ENCODE assay signal across 23 cellular contexts in genomic region chr7:155710035-155710434, GRCh38.
DNase-seq lines count a peak whose midpoint lies in the region; ATAC-seq and TF ChIP-seq lines count a peak whose summit lies in the region.
"Had no signal": no experiment of that assay in that cellular context is flagged by ENCODE, and none has a peak within 500 bp of the region (broad histone marks: within the 10 kb centered on the region; RNA-seq: fewer than 3 reads in every experiment).

No MANE protein-coding gene starts in this region.

- no peak for TF ChIP-seq CTCF in epithelial cell of proximal tubule (conservative IDR thresholded peaks at IDR 0.05; ENCODE audit: low read depth, low read length)

- H3K4me3 ChIP-seq in BLaER1 (no peak overlapping the region), SJCRH30 (no peak overlapping the region), epithelial cell of proximal tubule (ENCODE audit: low read depth, low read length) (no peak overlapping the region)
- H3K4me3 ChIP-seq: MG63, SJSA1 had no signal

- H3K36me3 ChIP-seq in BLaER1 (peaks cover 99% of the 10 kb centered on the region), SJCRH30 (peaks cover 61% of the 10 kb centered on the region)

- H3K4me2 ChIP-seq in BLaER1, result peak overlapping the region; percentile 47

- H3K27me3 ChIP-seq in BLaER1, result no peaks in the 10 kb centered on the region
- H3K27me3 ChIP-seq in SJCRH30, result no peaks in the 10 kb centered on the region
- H3K27me3 ChIP-seq: MG63, SJSA1 had no signal

- H3K27ac ChIP-seq in BLaER1, result no peak overlapping the region
- peak overlapping the region; percentile 44 for H3K27ac ChIP-seq in SJCRH30
- H3K27ac ChIP-seq: SJSA1 had no signal

- H3K4me1 ChIP-seq in BLaER1 (peaks cover 41% of the 10 kb centered on the region), SJCRH30 (peaks cover 19% of the 10 kb centered on the region)
- H3K4me1 ChIP-seq: SJSA1 had no signal

- DNase-seq in SJCRH30 (peak in 1 of 2 experiments; percentile 41), epithelial cell of proximal tubule (ENCODE audit: low read depth) (peak; percentile 38), NCI-H1105 treated with DMSO at 0.1 percent for 48 hours (lab: John Stamatoyannopoulos, UW) (no peak), NCI-H1105 (lab: John Stamatoyannopoulos, UW) (no peak), retina (no peak)
- DNase-seq: AML-193, Calu3, KBM-7, MG63, NCI-H1417 treated with DMSO at 0.1 percent for 48 hours, NCI-H1694 treated with DMSO at 0.1 percent for 48 hours, NCI-H2081, NCI-H226, NCI-H510A, NCI-H69, PC-3, T-cell had no signal

- H3K9me3 ChIP-seq in BLaER1 (no peaks in the 10 kb centered on the region), SJCRH30 (replicated peaks) (no peaks in the 10 kb centered on the region)
- H3K9me3 ChIP-seq: MG63, SJSA1 had no signal

- H4K20me1 ChIP-seq in BLaER1, result peaks cover 92% of the 10 kb centered on the region

- ATAC-seq in HG03095 (IDR thresholded peaks at IDR 0.05; ENCODE audit: unreplicated experiment), result peak; percentile 8
- ATAC-seq in HG03520 (IDR thresholded peaks at IDR 0.05; ENCODE audit: unreplicated experiment), result no peak
- ATAC-seq: HCT116, PC-3, Right ventricle myocardium inferior, T-cell had no signal

- no peak overlapping the region for H3K9ac ChIP-seq in BLaER1
